8 cellular contexts compared by ENCODE assay signal in genomic region chr6:27332692-27333641, GRCh38. TPM values are rescaled to one million over a fixed set of nuclear protein-coding genes. Genes with fewer than 3 reads are reported as not detected.
DNase-seq lines count a peak whose midpoint lies in the region; ATAC-seq and TF ChIP-seq lines count a peak whose summit lies in the region.

No MANE protein-coding gene starts in this region.

- DNase-seq in GM06990 (ENCODE audit: extremely low read depth, insufficient read length) (peak; percentile 46), NCI-H1105 (lab: John Stamatoyannopoulos, UW) (peak; percentile 75), osteocyte (ENCODE audit: extremely low spot score, unreplicated experiment) (no peak), T1000 (lab: John Stamatoyannopoulos, UW) (no peak), CD14-positive monocyte (ENCODE audit: low spot score) (no peak), heart right ventricle (no peak)
- DNase-seq in activated CD4-positive, alpha-beta T cell treated with anti-CD3 and anti-CD28 coated beads for 36 hours = peak; percentile 70
- peak; percentile 41 to 65 (median 53) for DNase-seq in effector memory CD8-positive, alpha-beta T cell

- WGBS in heart right ventricle, 2 donors = 9 to 10% methylated on average over 32 of the region's 32 CpGs

- H3K4me3 ChIP-seq in GM06990 (replicated peaks; ENCODE audit: low read depth, low read length) (peak overlapping the region; percentile 52), heart right ventricle (peak overlapping the region in 5 of 10 donors; percentile 5 to 26 (median 14))

- POLR2A ChIA-PET in activated CD4-positive, alpha-beta T cell treated with anti-CD3 and anti-CD28 coated beads for 36 hours (lab: Charles Lee) = interaction anchor here (0.6 to 1.1 kb wide), 2 partner anchors 21 to 506 kb away, joined by 4 read pairs; partner anchors contain the start of gene POM121L2

- H3K36me3 ChIP-seq in GM06990 (ENCODE audit: control insufficient read depth, insufficient read depth, low read length) (no peaks in the 10 kb centered on the region), heart right ventricle (no peaks in the 10 kb centered on the region)

- peaks cover 12% of the 10 kb centered on the region for H3K4me1 Mint-ChIP-seq in activated CD4-positive, alpha-beta T cell treated with anti-CD3 and anti-CD28 coated beads for 36 hours
- H3K4me1 Mint-ChIP-seq in effector memory CD8-positive, alpha-beta T cell (ENCODE audit: low read depth in 2 of 2) = peaks cover 6 to 9% of the 10 kb centered on the region in 2 donors
- H3K4me1 Mint-ChIP-seq in osteocyte (ENCODE audit: unreplicated experiment) = peaks cover 9% of the 10 kb centered on the region
- peaks cover 5% of the 10 kb centered on the region for H3K4me1 Mint-ChIP-seq in CD14-positive monocyte

- peaks cover 0 to 16% (median 0%) of the 10 kb centered on the region in 11 donors for H3K9me3 ChIP-seq in heart right ventricle

- peaks cover 20% of the 10 kb centered on the region for H3K27me3 Mint-ChIP-seq in activated CD4-positive, alpha-beta T cell treated with anti-CD3 and anti-CD28 coated beads for 36 hours
- peaks cover 13 to 44% of the 10 kb centered on the region in 2 donors for H3K27me3 Mint-ChIP-seq in effector memory CD8-positive, alpha-beta T cell
- H3K27me3 Mint-ChIP-seq in osteocyte (ENCODE audit: unreplicated experiment) (peaks cover 6% of the 10 kb centered on the region), CD14-positive monocyte (ENCODE audit: low read depth in 3 of 3) (peaks cover 26 to 36% (median 33%) of the 10 kb centered on the region in 3 donors)

- no peaks in the 10 kb centered on the region for H3K27me3 ChIP-seq in GM06990 (replicated peaks; ENCODE audit: control insufficient read depth, insufficient read depth, low read length)
- H3K27me3 ChIP-seq in heart right ventricle = peaks cover 0 to 68% (median 52%) of the 10 kb centered on the region in 7 donors

- H3K27ac ChIP-seq in heart right ventricle = no peak overlapping the region

- peak; percentile 91 for ATAC-seq in activated CD4-positive, alpha-beta T cell treated with anti-CD3 and anti-CD28 coated beads for 36 hours
- ATAC-seq in effector memory CD8-positive, alpha-beta T cell (replicated peaks) = peak; percentile 74
- ATAC-seq in heart right ventricle = no peak

- H3K4me1 ChIP-seq in heart right ventricle = no peaks in the 10 kb centered on the region

- H3K36me3 Mint-ChIP-seq in activated CD4-positive, alpha-beta T cell treated with anti-CD3 and anti-CD28 coated beads for 36 hours (ENCODE audit: low read depth) = no peaks in the 10 kb centered on the region
- peaks cover 13% of the 10 kb centered on the region for H3K36me3 Mint-ChIP-seq in effector memory CD8-positive, alpha-beta T cell (ENCODE audit: insufficient read depth)
- no peaks in the 10 kb centered on the region for H3K36me3 Mint-ChIP-seq in osteocyte (ENCODE audit: unreplicated experiment)
- no peaks in the 10 kb centered on the region for H3K36me3 Mint-ChIP-seq in CD14-positive monocyte

- H3K9me3 Mint-ChIP-seq in activated CD4-positive, alpha-beta T cell treated with anti-CD3 and anti-CD28 coated beads for 36 hours (ENCODE audit: low read depth) = peaks cover 1% of the 10 kb centered on the region
- no peaks in the 10 kb centered on the region for H3K9me3 Mint-ChIP-seq in effector memory CD8-positive, alpha-beta T cell
- peaks cover 5% of the 10 kb centered on the region for H3K9me3 Mint-ChIP-seq in osteocyte (ENCODE audit: unreplicated experiment)
- H3K9me3 Mint-ChIP-seq in CD14-positive monocyte = peaks cover 4 to 30% (median 18%) of the 10 kb centered on the region in 7 donors

- peak overlapping the region; percentile 71 for H3K4me3 Mint-ChIP-seq in activated CD4-positive, alpha-beta T cell treated with anti-CD3 and anti-CD28 coated beads for 36 hours
- peak overlapping the region; percentile 75 to 85 for H3K4me3 Mint-ChIP-seq in effector memory CD8-positive, alpha-beta T cell
- peak overlapping the region; percentile 64 for H3K4me3 Mint-ChIP-seq in osteocyte (ENCODE audit: unreplicated experiment)
- peak overlapping the region in 1 of 2 donors; percentile 6 for H3K4me3 Mint-ChIP-seq in CD14-positive monocyte

- intact Hi-C loops in activated CD4-positive, alpha-beta T cell treated with anti-CD3 and anti-CD28 coated beads for 36 hours (cut with DNase I, micrococcal nuclease) = no loop called here
- intact Hi-C loops in CD14-positive monocyte (cut with micrococcal nuclease) (no loop called here), heart right ventricle (cut with DNase I) (no loop called here)

- TF ChIP-seq CTCF in GM06990 (IDR thresholded peaks at IDR 0.05; ENCODE audit: insufficient read depth, low read length, poor library complexity, severe bottlenecking) = no peak
- TF ChIP-seq CTCF in osteocyte (IDR thresholded peaks at IDR 0.05) = no peak
- no peak for TF ChIP-seq CTCF in CD14-positive monocyte (IDR thresholded peaks at IDR 0.05)
- no peak for TF ChIP-seq CTCF in heart right ventricle (IDR thresholded peaks at IDR 0.05)

- peak overlapping the region; percentile 58 for H3K27ac Mint-ChIP-seq in activated CD4-positive, alpha-beta T cell treated with anti-CD3 and anti-CD28 coated beads for 36 hours
- H3K27ac Mint-ChIP-seq in effector memory CD8-positive, alpha-beta T cell = peak overlapping the region; percentile 94 to 95
- H3K27ac Mint-ChIP-seq in osteocyte (ENCODE audit: unreplicated experiment) (no peak overlapping the region), CD14-positive monocyte (no peak overlapping the region)

- CTCF ChIA-PET in activated CD4-positive, alpha-beta T cell treated with anti-CD3 and anti-CD28 coated beads for 36 hours (lab: Charles Lee) = interaction anchor here (0.8 to 1.2 kb wide), 2 partner anchors 9 to 21 kb away, joined by 3 to 5 read pairs; partner anchors contain the start of gene POM121L2

RNA-seq across cellular contexts. Expression of gene POM121L2, which starts 20.9 kb away (rescaled TPM):
- total RNA-seq in activated CD4-positive, alpha-beta T cell treated with anti-CD3 and anti-CD28 coated beads for 36 hours = not detected
- not detected in 2 replicates for total RNA-seq in osteocyte
- polyA plus RNA-seq in CD14-positive monocyte = not detected
- total RNA-seq in heart right ventricle = not detected
- polyA plus RNA-seq in heart right ventricle = not detected

RNA-seq across cellular contexts. Expression of gene ZNF391, which starts 55.6 kb away (rescaled TPM):
- total RNA-seq in activated CD4-positive, alpha-beta T cell treated with anti-CD3 and anti-CD28 coated beads for 36 hours = 1 to 10 TPM; 4.3 to 6.2 TPM
- total RNA-seq in osteocyte = 2.4 and 4.0 TPM in 2 replicates
- under 1 TPM in 1 of 2 donors, not detected in 1; 0.17 TPM for polyA plus RNA-seq in CD14-positive monocyte
- 1 to 10 TPM in 6 of 10 donors, under 1 TPM in 4; 0.79 to 1.8 (median 1.3) TPM for total RNA-seq in heart right ventricle
- under 1 TPM; 0.46 to 0.51 TPM for polyA plus RNA-seq in heart right ventricle

Comparison
In these comparisons a context has a peak if more than half of its experiments do, and no peak if none do; other contexts are left out.
1. DNase-seq: peak in GM06990 (single experiment), NCI-H1105 (single experiment), activated CD4-positive, alpha-beta T cell treated with anti-CD3 and anti-CD28 coated beads for 36 hours (single experiment) and effector memory CD8-positive, alpha-beta T cell (3 of 3); none in osteocyte (single experiment), T1000 (single experiment), CD14-positive monocyte (single experiment) and heart right ventricle (0 of 2).
2. ATAC-seq: peak in activated CD4-positive, alpha-beta T cell treated with anti-CD3 and anti-CD28 coated beads for 36 hours (single experiment) and effector memory CD8-positive, alpha-beta T cell (single experiment); none in heart right ventricle (0 of 8).
3. H3K27ac Mint-ChIP-seq: peak in activated CD4-positive, alpha-beta T cell treated with anti-CD3 and anti-CD28 coated beads for 36 hours (single experiment) and effector memory CD8-positive, alpha-beta T cell (2 of 2); none in osteocyte (single experiment) and CD14-positive monocyte (0 of 7).